8 cellular contexts compared by ENCODE assay signal in the genomic region with DNA sequence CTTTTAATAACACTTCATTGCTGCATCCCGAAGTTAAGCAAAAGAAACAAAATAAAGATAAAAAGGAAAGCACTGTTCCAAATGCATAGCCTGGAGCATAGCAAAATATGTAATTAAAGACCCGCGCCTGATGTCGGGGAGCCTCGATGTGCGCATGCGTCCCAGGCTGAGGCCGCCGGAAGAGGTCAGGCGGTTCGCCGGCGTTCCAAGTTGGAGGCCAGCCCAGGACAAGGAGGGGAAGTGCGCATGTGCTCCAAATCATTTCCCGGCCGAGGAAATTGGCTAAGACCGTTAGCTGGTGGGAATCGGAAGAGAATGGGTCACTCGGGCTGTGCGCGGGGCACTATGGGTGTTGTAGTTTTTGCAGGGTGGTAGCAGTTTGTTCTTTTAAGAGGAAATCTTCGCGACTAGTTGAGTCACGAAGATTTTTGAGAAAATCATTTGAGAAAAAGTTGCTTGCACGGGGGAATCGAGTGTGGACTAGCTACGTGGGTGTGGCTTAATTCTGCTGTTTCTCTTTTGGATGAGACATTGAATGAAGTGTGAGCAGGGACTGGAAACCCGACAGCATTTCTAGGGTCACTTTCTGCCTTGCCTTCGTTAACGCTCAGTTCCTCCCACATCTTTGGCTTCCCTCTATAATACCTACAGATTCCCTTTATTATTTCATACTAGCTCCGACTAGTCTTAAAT. TPM values are rescaled to one million over a fixed set of nuclear protein-coding genes. Genes with fewer than 3 reads are reported as not detected.
A peak's percentile ranks its signal among the peaks of the same experiment; 100 is the strongest.
DNase-seq lines count a peak whose midpoint lies in the region; ATAC-seq and TF ChIP-seq lines count a peak whose summit lies in the region.

No MANE protein-coding gene starts in this region.

- H3K4me3 Mint-ChIP-seq in activated CD4-positive, alpha-beta T cell treated with anti-CD3 and anti-CD28 coated beads for 36 hours = peak overlapping the region; percentile 74

- POLR2A ChIA-PET in activated CD4-positive, alpha-beta T cell treated with anti-CD3 and anti-CD28 coated beads for 36 hours (lab: Charles Lee) = no interaction called here

- no peak for TF ChIP-seq CTCF in HFF-Myc (IDR thresholded peaks at IDR 0.05; ENCODE audit: low read depth, low read length, missing control alignments)

- peak overlapping the region; percentile 88 for H3K27ac Mint-ChIP-seq in activated CD4-positive, alpha-beta T cell treated with anti-CD3 and anti-CD28 coated beads for 36 hours

- peak overlapping the region; percentile 32 for H3K4me3 ChIP-seq in HFF-Myc (replicated peaks; ENCODE audit: low read depth, low read length)

- no peaks in the 10 kb centered on the region for H3K36me3 Mint-ChIP-seq in activated CD4-positive, alpha-beta T cell treated with anti-CD3 and anti-CD28 coated beads for 36 hours (ENCODE audit: low read depth)

- intact Hi-C loops in activated CD4-positive, alpha-beta T cell treated with anti-CD3 and anti-CD28 coated beads for 36 hours (cut with DNase I, micrococcal nuclease) = loop anchor here in 1 of 2 experiments (5.0 kb wide), 1 partner anchor 858 kb away; the partner anchor contains the start of gene IFI16

- CTCF ChIA-PET in activated CD4-positive, alpha-beta T cell treated with anti-CD3 and anti-CD28 coated beads for 36 hours (lab: Charles Lee) = interaction anchor here (1.0 to 1.3 kb wide), 3 partner anchors 25 to 56 kb away, joined by 3 to 7 read pairs (median 3); no protein-coding TSS in a partner anchor

- H3K4me1 Mint-ChIP-seq in activated CD4-positive, alpha-beta T cell treated with anti-CD3 and anti-CD28 coated beads for 36 hours = peaks cover 29% of the 10 kb centered on the region

- no peaks in the 10 kb centered on the region for H3K9me3 Mint-ChIP-seq in activated CD4-positive, alpha-beta T cell treated with anti-CD3 and anti-CD28 coated beads for 36 hours (ENCODE audit: low read depth)

- peak; percentile 93 for ATAC-seq in activated CD4-positive, alpha-beta T cell treated with anti-CD3 and anti-CD28 coated beads for 36 hours
- ATAC-seq in GM21717 (IDR thresholded peaks at IDR 0.05; ENCODE audit: unreplicated experiment) = no peak

- in situ Hi-C loops in Caki2 (cut with HindIII; ENCODE audit: low pct_unique_long_range_greater_than_20kb, low sequenced_read_pairs) = no loop called here

- DNase-seq in Caki2 (ENCODE audit: low read depth) (peak; percentile 92), HFF-Myc (ENCODE audit: extremely low read depth, low read depth) (peak; percentile 95), NCI-H446 treated with DMSO at 0.1 percent for 48 hours (lab: John Stamatoyannopoulos, UW) (peak; percentile 95), cerebellum (ENCODE audit: low spot score) (peak; percentile 91), islet precursor cell (peak; percentile 92)
- peak; percentile 86 for DNase-seq in activated CD4-positive, alpha-beta T cell treated with anti-CD3 and anti-CD28 coated beads for 36 hours
- peak; percentile 65 to 77 for DNase-seq in stimulated activated CD4-positive, alpha-beta T cell treated with anti-CD3 and anti-CD28 coated beads, Interleukin-12 subunit alpha, Interleukin-12 subunit beta, amount 100 ng/mL, for 24 hours (ENCODE audit: low read depth in 2 of 2)

- peaks cover 3% of the 10 kb centered on the region for H3K27me3 Mint-ChIP-seq in activated CD4-positive, alpha-beta T cell treated with anti-CD3 and anti-CD28 coated beads for 36 hours

RNA-seq across cellular contexts. Expression of gene CD1D, which starts 31.0 kb away (rescaled TPM):
- 0.06 and 0.07 TPM in 2 replicates for total RNA-seq in Caki2 (2014; rRNA removed; shearing (Covaris generic); ENCODE audit: low replicate concordance)
- total RNA-seq in activated CD4-positive, alpha-beta T cell treated with anti-CD3 and anti-CD28 coated beads for 36 hours = under 1 TPM in 1 of 2 experiments, not detected in 1; 0.07 TPM
- 0.09 TPM for total RNA-seq in cerebellum
